Comparison of ENCODE assay signal across 8 cellular contexts in genomic region chr7:98745722-98746318, GRCh38.
DNase-seq lines count a peak whose midpoint lies in the region; ATAC-seq, FAIRE-seq and TF ChIP-seq lines count a peak whose summit lies in the region.

No MANE protein-coding gene starts in this region.

- no peak overlapping the region for H2AFZ ChIP-seq in endothelial cell of umbilical vein (ENCODE audit: low read depth, low read length)

- no peaks in the 10 kb centered on the region for H4K20me1 ChIP-seq in endothelial cell of umbilical vein (replicated peaks; ENCODE audit: control insufficient read depth, extremely low read depth, insufficient read depth, low read length)

- no peaks in the 10 kb centered on the region for H3K36me3 ChIP-seq in endothelial cell of umbilical vein (ENCODE audit: control insufficient read depth in 2 of 2, extremely low read depth in 1 of 2, insufficient read depth in 2 of 2, low read length in 2 of 2)

- no peak overlapping the region for H3K27ac Mint-ChIP-seq in nephron

- no peak overlapping the region for H3K4me2 ChIP-seq in endothelial cell of umbilical vein (ENCODE audit: insufficient read depth, low read length)

- no peaks in the 10 kb centered on the region for H3K9me3 Mint-ChIP-seq in nephron

- H3K36me3 Mint-ChIP-seq in nephron (ENCODE audit: low read depth) = no peaks in the 10 kb centered on the region

- DNase-seq in Ammon's horn (ENCODE audit: low spot score) (peak; percentile 46), NCI-H2196 treated with DMSO at 0.1 percent for 48 hours (lab: John Stamatoyannopoulos, UW; ENCODE audit: unreplicated experiment) (peak; percentile 1), endothelial cell of umbilical vein (ENCODE audit: low read depth, low spot score) (peak; percentile 39), substantia nigra (lab: John Stamatoyannopoulos, UW) (peak in 26 of 49 donors; percentile 1 to 64 (median 16))
- peak; percentile 31 to 74 (median 47) for DNase-seq in activated CD8-positive, alpha-beta memory T cell treated with anti-CD3 and anti-CD28 coated beads for 48 hours (ENCODE audit: low read depth in 2 of 3, low spot score in 2 of 3)

- no peak overlapping the region for H3K9ac ChIP-seq in endothelial cell of umbilical vein (replicated peaks; ENCODE audit: extremely low read depth, insufficient read depth, low read length)

- no peak for TF ChIP-seq POLR2A in endothelial cell of umbilical vein (IDR thresholded peaks at IDR 0.05; ENCODE audit: low read depth, low read length)

- intact Hi-C loops in endothelial cell of umbilical vein (cut with micrococcal nuclease) = loop anchor here (1.0 to 10.0 kb wide), 3 partner anchors 89 to 325 kb away; no protein-coding TSS in a partner anchor

- H3K27ac ChIP-seq in endothelial cell of umbilical vein (ENCODE audit: insufficient read depth, low read depth, low read length) (no peak overlapping the region), substantia nigra (ENCODE audit: low read depth, low read length, poor library complexity, severe bottlenecking) (no peak overlapping the region)

- H3K9me3 ChIP-seq in endothelial cell of umbilical vein (replicated peaks; ENCODE audit: control insufficient read depth, insufficient read depth, low read length) = no peaks in the 10 kb centered on the region

- no peaks in the 10 kb centered on the region for H3K4me1 ChIP-seq in endothelial cell of umbilical vein (ENCODE audit: control insufficient read depth, extremely low read depth, insufficient read depth, low read length)

- FAIRE-seq in endothelial cell of umbilical vein (lab: Jason Lieb, UNC) = peak; percentile 78

- no peak overlapping the region for H3K4me3 ChIP-seq in endothelial cell of umbilical vein (replicated peaks in 1 of 3; ENCODE audit: insufficient read depth in 1 of 3, low read depth in 1 of 3, low read length in 3 of 3)

- H3K27me3 Mint-ChIP-seq in nephron (ENCODE audit: low read depth) = peaks cover 21% of the 10 kb centered on the region

- TF ChIP-seq CTCF in endothelial cell of umbilical vein (IDR thresholded peaks at IDR 0.05; ENCODE audit: extremely low read depth in 1 of 2, insufficient read depth in 1 of 2, low read depth in 1 of 2, low read length in 2 of 2) (peak; percentile 68 to 89), nephron (IDR thresholded peaks at IDR 0.05; ENCODE audit: unreplicated experiment in 3 of 3) (peak; percentile 49 to 74 (median 61))

- no peaks in the 10 kb centered on the region for H3K27me3 ChIP-seq in endothelial cell of umbilical vein (ENCODE audit: control insufficient read depth in 2 of 2, insufficient read depth in 2 of 2, low read length in 2 of 2)

- BruUV-seq in endothelial cell of umbilical vein (replicated peaks; lab: Mats Ljungman, UMichigan) = no TSS peak

- no peaks in the 10 kb centered on the region for H3K9me1 ChIP-seq in endothelial cell of umbilical vein (replicated peaks; ENCODE audit: control insufficient read depth, extremely low read depth, insufficient read depth, low read length)

- no peaks in the 10 kb centered on the region for H3K79me2 ChIP-seq in endothelial cell of umbilical vein (ENCODE audit: control insufficient read depth, insufficient read depth, low read length)

- dilution Hi-C loops in endothelial cell of umbilical vein (cut with MboI; ENCODE audit: extremely low pct_ligation_motif_present, low sequenced_read_pairs) = no loop called here

- no peak overlapping the region for H3K4me3 Mint-ChIP-seq in nephron

- CTCF ChIA-PET in endothelial cell of umbilical vein (lab: Charles Lee) = interaction anchor here (0.5 to 3.4 kb wide), 39 partner anchors 8 to 818 kb away, joined by 3 to 65 read pairs (median 4); partner anchors contain the start of gene BAIAP2L1

- POLR2A ChIA-PET in endothelial cell of umbilical vein (lab: Charles Lee) = no interaction called here

- ATAC-seq in GM21529 (IDR thresholded peaks at IDR 0.05; ENCODE audit: unreplicated experiment) (peak; percentile 63), GM21515 (IDR thresholded peaks at IDR 0.05; ENCODE audit: unreplicated experiment) (no peak)

- no peaks in the 10 kb centered on the region for H3K4me1 Mint-ChIP-seq in nephron

TF ChIP-seq in endothelial cell of umbilical vein, 7 proteins besides CTCF, POLR2A, EP300 and RAD21:
- no peak for TF ChIP-seq EZH2 (IDR thresholded peaks at IDR 0.05; ENCODE audit: borderline replicate concordance, low read depth, low read length, severe bottlenecking)
- TF ChIP-seq MYC (IDR thresholded peaks at IDR 0.05; ENCODE audit: low read depth, low read length) = no peak
- TF ChIP-seq FOS (IDR thresholded peaks at IDR 0.05; ENCODE audit: borderline replicate concordance, insufficient read depth, low read length) = no peak
- no peak for TF ChIP-seq JUN (IDR thresholded peaks at IDR 0.05; ENCODE audit: borderline replicate concordance, insufficient read depth, insufficient read length, low read depth)
- TF ChIP-seq POLR2AphosphoS5 (IDR thresholded peaks at IDR 0.05; ENCODE audit: insufficient read depth, low read depth, low read length) = no peak
- no peak for TF ChIP-seq GATA2 (IDR thresholded peaks at IDR 0.05; ENCODE audit: insufficient read depth, insufficient read length, low read depth, low read length)
- TF ChIP-seq MAX (IDR thresholded peaks at IDR 0.05; ENCODE audit: insufficient read depth, insufficient read length) = no peak
TF ChIP-seq in endothelial cell of umbilical vein: peak in this region for 0.
